Comparison of ENCODE assay signal across 1 cellular context in genomic region chr19:39448271-39448670, GRCh38.
TF ChIP-seq lines count a peak whose summit lies in the region.

No MANE protein-coding gene starts in this region.

TF ChIP-seq in HepG2, 621 proteins besides CTCF, POLR2A, EP300 and RAD21:
- no peak for TF ChIP-seq CEBPG (CRISPR knock-in tag; IDR thresholded peaks at IDR 0.05)
- no peak for TF ChIP-seq KLF13 (CRISPR knock-in tag; IDR thresholded peaks at IDR 0.05)
- no peak for TF ChIP-seq ERF (CRISPR knock-in tag; IDR thresholded peaks at IDR 0.05)
- no peak for TF ChIP-seq GZF1 (CRISPR knock-in tag; IDR thresholded peaks at IDR 0.05)
- no peak for TF ChIP-seq ZNF703 (CRISPR knock-in tag; IDR thresholded peaks at IDR 0.05; ENCODE audit: borderline replicate concordance)
